ENCODE assay signal across 9 cellular contexts in the genomic region with DNA sequence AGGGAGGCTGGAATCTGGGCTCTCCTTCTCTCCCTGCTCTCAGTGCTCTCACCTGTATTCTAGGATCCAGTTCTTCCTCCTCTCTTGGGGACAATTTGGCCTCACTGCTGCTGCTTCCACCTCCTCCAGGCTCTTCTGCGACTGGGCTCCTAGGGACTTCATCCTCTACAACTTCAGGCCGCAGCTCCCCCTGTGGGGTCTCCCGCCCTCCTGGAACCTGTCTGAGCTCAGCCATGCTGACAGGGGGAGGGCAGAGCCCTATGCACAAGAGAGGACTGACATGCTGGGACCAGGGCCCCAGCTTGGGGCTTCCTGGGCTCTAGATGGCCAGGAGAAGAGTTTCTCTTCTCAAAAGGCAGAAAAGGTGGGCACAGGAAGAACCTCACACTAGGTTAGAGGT. TPM values are rescaled to one million over a fixed set of nuclear protein-coding genes. Genes with fewer than 3 reads are reported as not detected.
DNase-seq lines count a peak whose midpoint lies in the region; ATAC-seq and TF ChIP-seq lines count a peak whose summit lies in the region.
"Had no signal": no experiment of that assay in that cellular context is flagged by ENCODE, and none has a peak within 500 bp of the region (broad histone marks: within the 10 kb centered on the region; RNA-seq: fewer than 3 reads in every experiment).

No MANE protein-coding gene starts in this region.

- no peak overlapping the region for H3K9ac ChIP-seq in parathyroid adenoma

- H3K27ac ChIP-seq in DOHH2 (ENCODE audit: low read depth, low read length): no peak overlapping the region
- no peak overlapping the region for H3K27ac ChIP-seq in RWPE2 (ENCODE audit: poor library complexity, severe bottlenecking)
- peak overlapping the region; percentile 93 to 99 (median 97) for H3K27ac ChIP-seq in esophagus squamous epithelium
- no peak overlapping the region for H3K27ac ChIP-seq in parathyroid adenoma

- H4K20me1 ChIP-seq in DOHH2 (ENCODE audit: control insufficient read depth, insufficient read depth, low read depth, low read length): peaks cover 8% of the 10 kb centered on the region; the same call in 1 of the 2 replicates

- H3K4me3 ChIP-seq in DOHH2 (ENCODE audit: low read length): peak overlapping the region; percentile 97
- H3K4me3 ChIP-seq in RWPE2 (ENCODE audit: severe bottlenecking): peak overlapping the region; percentile 52
- H3K4me3 ChIP-seq in esophagus squamous epithelium: peak overlapping the region; percentile 78 to 96 (median 84)
- H3K4me3 ChIP-seq in parathyroid adenoma (ENCODE audit: low read depth, low read length): peak overlapping the region; percentile 92
- H3K4me3 ChIP-seq in mucosa of descending colon: no peak overlapping the region

- TF ChIP-seq POLR2A in esophagus squamous epithelium (IDR thresholded peaks at IDR 0.05): no peak

- H3K27me3 ChIP-seq in DOHH2 (ENCODE audit: control insufficient read depth, low read length): no peaks in the 10 kb centered on the region
- H3K27me3 ChIP-seq in RWPE2 (ENCODE audit: insufficient read depth, poor library complexity, severe bottlenecking): no peaks in the 10 kb centered on the region
- H3K27me3 ChIP-seq in esophagus squamous epithelium: no peaks in the 10 kb centered on the region
- H3K27me3 ChIP-seq in parathyroid adenoma (ENCODE audit: control insufficient read depth, insufficient read depth, low read length): no peaks in the 10 kb centered on the region

- intact Hi-C loops in esophagus squamous epithelium (cut with DNase I): no loop called here
- intact Hi-C loops in left colon (cut with DNase I, micrococcal nuclease): no loop called here
- intact Hi-C loops in mucosa of descending colon (cut with DNase I, micrococcal nuclease): no loop called here

- no peak overlapping the region for H2AFZ ChIP-seq in parathyroid adenoma

- peak overlapping the region; percentile 94 for H3K4me2 ChIP-seq in DOHH2 (ENCODE audit: low read length)
- H3K4me2 ChIP-seq in parathyroid adenoma (ENCODE audit: low read length): peak overlapping the region; percentile 75

- WGBS in esophagus squamous epithelium, 2 donors: 66 to 100% methylated on average over 1 to 3 of the region's 3 CpGs

- H3K9me2 ChIP-seq in DOHH2 (replicated peaks; ENCODE audit: control insufficient read depth, low read length): no peaks in the 10 kb centered on the region

- peaks cover 52% of the 10 kb centered on the region for H3K4me1 ChIP-seq in DOHH2 (ENCODE audit: control insufficient read depth, low read length)
- H3K4me1 ChIP-seq in RWPE2 (ENCODE audit: insufficient read depth, poor library complexity, severe bottlenecking): peaks cover 7% of the 10 kb centered on the region
- peaks cover 34 to 65% (median 46%) of the 10 kb centered on the region in 3 donors for H3K4me1 ChIP-seq in esophagus squamous epithelium
- H3K4me1 ChIP-seq in parathyroid adenoma: peaks cover 3% of the 10 kb centered on the region
- H3K4me1 ChIP-seq in mucosa of descending colon (ENCODE audit: low read depth): peaks cover 36% of the 10 kb centered on the region

- no peak for ATAC-seq in RWPE2 (ENCODE audit: low read depth)
- ATAC-seq in left colon: no peak
- ATAC-seq in mucosa of descending colon: no peak
- ATAC-seq in GM21360 (IDR thresholded peaks at IDR 0.05; ENCODE audit: unreplicated experiment): no peak

- 0 out of 2 replicates have a peak, but pooled peaks cover 3% of the 10 kb centered on the region for H3F3A ChIP-seq in DOHH2 (ENCODE audit: control insufficient read depth, insufficient read depth)

- TF ChIP-seq CTCF in DOHH2 (IDR thresholded peaks at IDR 0.05; ENCODE audit: low read depth, low read length, poor library complexity, severe bottlenecking) (no peak), RWPE2 (IDR thresholded peaks at IDR 0.05; ENCODE audit: poor library complexity, severe bottlenecking) (no peak), esophagus squamous epithelium (IDR thresholded peaks at IDR 0.05) (no peak), parathyroid adenoma (IDR thresholded peaks at IDR 0.05) (no peak), mucosa of descending colon (IDR thresholded peaks at IDR 0.05) (no peak)

- H3K79me2 ChIP-seq in DOHH2 (ENCODE audit: control insufficient read depth, low read length) (peaks cover 56% of the 10 kb centered on the region), parathyroid adenoma (peaks cover 17% of the 10 kb centered on the region)

- H3K9me3 ChIP-seq in DOHH2 (ENCODE audit: control insufficient read depth, insufficient read depth, low read length) (no peaks in the 10 kb centered on the region), RWPE2 (ENCODE audit: severe bottlenecking) (no peaks in the 10 kb centered on the region), esophagus squamous epithelium (no peaks in the 10 kb centered on the region), parathyroid adenoma (ENCODE audit: control insufficient read depth, low read length) (no peaks in the 10 kb centered on the region), mucosa of descending colon (no peaks in the 10 kb centered on the region)

- H3K36me3 ChIP-seq in DOHH2 (ENCODE audit: control insufficient read depth, low read length): peaks cover 41% of the 10 kb centered on the region
- H3K36me3 ChIP-seq in RWPE2 (ENCODE audit: low read depth): peaks cover 26% of the 10 kb centered on the region
- H3K36me3 ChIP-seq in esophagus squamous epithelium: peaks cover 7 to 52% (median 8%) of the 10 kb centered on the region in 3 donors
- no peaks in the 10 kb centered on the region for H3K36me3 ChIP-seq in parathyroid adenoma (ENCODE audit: control insufficient read depth, insufficient read depth, low read length)
- peaks cover 6% of the 10 kb centered on the region for H3K36me3 ChIP-seq in mucosa of descending colon (ENCODE audit: low read depth)

- DNase-seq in RWPE2 (ENCODE audit: low spot score): no peak
- no peak for DNase-seq in esophagus squamous epithelium (lab: John Stamatoyannopoulos, UW)
- no peak for DNase-seq in left colon
- DNase-seq in mucosa of descending colon: no peak
- DNase-seq in effector CD4-positive, alpha-beta T cell: no peak
- DNase-seq: stimulated activated CD4-positive, alpha-beta T cell treated with anti-CD3 and anti-CD28 coated beads, Interleukin-4, amount 100 ng/mL, for 4 hours had no signal

RNA-seq across cellular contexts. Expression of a gene that starts 1.0 kb away (rescaled TPM):
- 10 to 100 TPM; 19.2 to 23.1 (median 21.9) TPM for total RNA-seq in esophagus squamous epithelium
- total RNA-seq in left colon: 10 to 100 TPM; 22.2 to 25.9 TPM
- total RNA-seq in mucosa of descending colon: 10 to 100 TPM; 27.2 to 31.0 (median 29.3) TPM

RNA-seq across cellular contexts. Expression of a gene that starts 13.3 kb away (rescaled TPM):
- total RNA-seq in esophagus squamous epithelium: 10 to 100 TPM; 22.3 to 25.8 (median 24.0) TPM
- 10 to 100 TPM; 32.9 to 36.2 TPM for total RNA-seq in left colon
- total RNA-seq in mucosa of descending colon: 10 to 100 TPM; 29.6 to 38.8 (median 38.3) TPM

RNA-seq across cellular contexts. Expression of a gene that starts 34.2 kb away (rescaled TPM):
- total RNA-seq in esophagus squamous epithelium (10 to 100 TPM; 35.7 to 67.9 (median 40.7) TPM), left colon (10 to 100 TPM; 26.9 to 31.4 TPM), mucosa of descending colon (10 to 100 TPM; 26.7 to 51.7 (median 43.6) TPM)

Comparison
In these comparisons a context has a peak if more than half of its experiments do, and no peak if none do; other contexts are left out.
1. H3K27ac ChIP-seq: peak in esophagus squamous epithelium (4 of 4); none in DOHH2 (single experiment), RWPE2 (single experiment) and parathyroid adenoma (single experiment).